ENCODE assay signal across 8 cellular contexts in genomic region chr11:118910309-118911112, GRCh38. TPM values are rescaled to one million over a fixed set of nuclear protein-coding genes. Genes with fewer than 3 reads are reported as not detected.
DNase-seq lines count a peak whose midpoint lies in the region; ATAC-seq, FAIRE-seq and TF ChIP-seq lines count a peak whose summit lies in the region.

No MANE protein-coding gene starts in this region.

- H3K27me3 ChIP-seq in endothelial cell of umbilical vein (ENCODE audit: control insufficient read depth in 2 of 2, insufficient read depth in 2 of 2, low read length in 2 of 2) (no peaks in the 10 kb centered on the region), thyroid gland (no peaks in the 10 kb centered on the region)

- peaks cover 64% of the 10 kb centered on the region for H3K4me1 Mint-ChIP-seq in activated CD4-positive, alpha-beta memory T cell treated with anti-CD3 and anti-CD28 coated beads, Interleukin-2, amount 10 ng/mL, durations not matched to agents 7 days and 5 days
- H3K4me1 Mint-ChIP-seq in mesothelial cell of epicardium: peaks cover 68% of the 10 kb centered on the region

- DNase-seq in HT1080 (ENCODE audit: low read depth): peak; percentile 76
- DNase-seq in activated CD4-positive, alpha-beta memory T cell treated with anti-CD3 and anti-CD28 coated beads, Interleukin-2, amount 10 ng/mL, durations not matched to agents 7 days and 5 days: no peak
- peak; percentile 44 for DNase-seq in endothelial cell of umbilical vein (ENCODE audit: low read depth, low spot score)
- peak; percentile 77 to 83 for DNase-seq in mesothelial cell of epicardium (ENCODE audit: low spot score in 2 of 2, unreplicated experiment in 2 of 2)
- DNase-seq in thyroid gland: peak; percentile 78 to 80
- no peak for DNase-seq in GM19240 (ENCODE audit: insufficient read length, low spot score)

- POLR2A ChIA-PET in activated CD4-positive, alpha-beta memory T cell treated with anti-CD3 and anti-CD28 coated beads, Interleukin-2, amount 10 ng/mL, durations not matched to agents 7 days and 5 days (lab: Charles Lee): interaction anchor here (0.7 to 2.2 kb wide), 4 partner anchors 38 to 184 kb away, joined by 3 to 6 read pairs (median 3); partner anchors contain the start of gene DDX6
- POLR2A ChIA-PET in endothelial cell of umbilical vein (lab: Charles Lee): interaction anchor here (0.6 to 6.3 kb wide), 4 partner anchors 15 to 254 kb away, joined by 3 to 52 read pairs (median 4); partner anchors contain the start of genes BCL9L and DDX6

- no peak for ATAC-seq in HG03135 (IDR thresholded peaks at IDR 0.05; ENCODE audit: unreplicated experiment)

- H3K9me3 Mint-ChIP-seq in activated CD4-positive, alpha-beta memory T cell treated with anti-CD3 and anti-CD28 coated beads, Interleukin-2, amount 10 ng/mL, durations not matched to agents 7 days and 5 days: no peaks in the 10 kb centered on the region
- no peaks in the 10 kb centered on the region for H3K9me3 Mint-ChIP-seq in mesothelial cell of epicardium

- H3K9me3 ChIP-seq in endothelial cell of umbilical vein (replicated peaks; ENCODE audit: control insufficient read depth, insufficient read depth, low read length): no peaks in the 10 kb centered on the region
- H3K9me3 ChIP-seq in thyroid gland: no peaks in the 10 kb centered on the region

- no peaks in the 10 kb centered on the region for H3K9me1 ChIP-seq in endothelial cell of umbilical vein (replicated peaks; ENCODE audit: control insufficient read depth, extremely low read depth, insufficient read depth, low read length)

- peaks cover 17% of the 10 kb centered on the region for H3K79me2 ChIP-seq in endothelial cell of umbilical vein (ENCODE audit: control insufficient read depth, insufficient read depth, low read length)

- peak overlapping the region; percentile 98 for H3K27ac ChIP-seq in 22Rv1
- H3K27ac ChIP-seq in endothelial cell of umbilical vein (ENCODE audit: insufficient read depth, low read depth, low read length): peak overlapping the region; percentile 97
- peak overlapping the region; percentile 97 to 99 (median 97) for H3K27ac ChIP-seq in thyroid gland

- H2AFZ ChIP-seq in endothelial cell of umbilical vein (ENCODE audit: low read depth, low read length): no peak overlapping the region

- peaks cover 23% of the 10 kb centered on the region for H3K36me3 Mint-ChIP-seq in activated CD4-positive, alpha-beta memory T cell treated with anti-CD3 and anti-CD28 coated beads, Interleukin-2, amount 10 ng/mL, durations not matched to agents 7 days and 5 days (ENCODE audit: low read depth)
- peaks cover 3% of the 10 kb centered on the region for H3K36me3 Mint-ChIP-seq in mesothelial cell of epicardium

- peak overlapping the region; percentile 78 for H3K9ac ChIP-seq in endothelial cell of umbilical vein (replicated peaks; ENCODE audit: extremely low read depth, insufficient read depth, low read length)

- peak overlapping the region; percentile 59 for H3K4me3 Mint-ChIP-seq in activated CD4-positive, alpha-beta memory T cell treated with anti-CD3 and anti-CD28 coated beads, Interleukin-2, amount 10 ng/mL, durations not matched to agents 7 days and 5 days
- peak overlapping the region; percentile 72 for H3K4me3 Mint-ChIP-seq in mesothelial cell of epicardium

- H3K36me3 ChIP-seq in endothelial cell of umbilical vein (ENCODE audit: control insufficient read depth in 2 of 2, extremely low read depth in 1 of 2, insufficient read depth in 2 of 2, low read length in 2 of 2) (peaks cover 0 to 12% of the 10 kb centered on the region in 2 experiments), thyroid gland (peaks cover 0 to 7% of the 10 kb centered on the region in 2 donors)

- no TSS peak for BruUV-seq in endothelial cell of umbilical vein (replicated peaks; lab: Mats Ljungman, UMichigan)

- peaks cover 54% of the 10 kb centered on the region for H3K4me1 ChIP-seq in endothelial cell of umbilical vein (ENCODE audit: control insufficient read depth, extremely low read depth, insufficient read depth, low read length)
- peaks cover 70 to 86% of the 10 kb centered on the region in 2 donors for H3K4me1 ChIP-seq in thyroid gland

- dilution Hi-C loops in endothelial cell of umbilical vein (cut with MboI; ENCODE audit: extremely low pct_ligation_motif_present, low sequenced_read_pairs): no loop called here

- TF ChIP-seq POLR2A in endothelial cell of umbilical vein (IDR thresholded peaks at IDR 0.05; ENCODE audit: low read depth, low read length) (no peak), thyroid gland (IDR thresholded peaks at IDR 0.05) (no peak)

- no peaks in the 10 kb centered on the region for H3K27me3 Mint-ChIP-seq in activated CD4-positive, alpha-beta memory T cell treated with anti-CD3 and anti-CD28 coated beads, Interleukin-2, amount 10 ng/mL, durations not matched to agents 7 days and 5 days
- H3K27me3 Mint-ChIP-seq in mesothelial cell of epicardium (ENCODE audit: low read depth): no peaks in the 10 kb centered on the region

- peak; percentile 43 for FAIRE-seq in endothelial cell of umbilical vein (lab: Jason Lieb, UNC)

- peak overlapping the region; percentile 15 for H3K4me2 ChIP-seq in endothelial cell of umbilical vein (ENCODE audit: insufficient read depth, low read length)

- peak overlapping the region in 1 of 3 experiments; percentile 12 for H3K4me3 ChIP-seq in endothelial cell of umbilical vein (replicated peaks in 1 of 3; ENCODE audit: insufficient read depth in 1 of 3, low read depth in 1 of 3, low read length in 3 of 3)
- H3K4me3 ChIP-seq in thyroid gland (replicated peaks in 1 of 3): peak overlapping the region in 1 of 3 donors; percentile 25

- WGBS in thyroid gland, 2 donors: 12 to 40% methylated on average over 5 to 26 of the region's 67 CpGs

- H3K27ac Mint-ChIP-seq in activated CD4-positive, alpha-beta memory T cell treated with anti-CD3 and anti-CD28 coated beads, Interleukin-2, amount 10 ng/mL, durations not matched to agents 7 days and 5 days: peak overlapping the region; percentile 64
- H3K27ac Mint-ChIP-seq in mesothelial cell of epicardium: peak overlapping the region; percentile 99

- intact Hi-C loops in endothelial cell of umbilical vein (cut with micrococcal nuclease) (loop anchor here (5.0 kb wide), 2 partner anchors 177 to 407 kb away; partner anchors contain the start of gene MCAM), thyroid gland (cut with DNase I) (no loop called here)

- no peaks in the 10 kb centered on the region for H4K20me1 ChIP-seq in endothelial cell of umbilical vein (replicated peaks; ENCODE audit: control insufficient read depth, extremely low read depth, insufficient read depth, low read length)

- no peak for TF ChIP-seq CTCF in 22Rv1 (IDR thresholded peaks at IDR 0.05)
- no peak for TF ChIP-seq CTCF in endothelial cell of umbilical vein (IDR thresholded peaks at IDR 0.05; ENCODE audit: extremely low read depth in 1 of 2, insufficient read depth in 1 of 2, low read depth in 1 of 2, low read length in 2 of 2)
- peak; percentile 19 for TF ChIP-seq CTCF in mesothelial cell of epicardium (IDR thresholded peaks at IDR 0.05; ENCODE audit: unreplicated experiment)
- no peak for TF ChIP-seq CTCF in thyroid gland (IDR thresholded peaks at IDR 0.05)

- CTCF ChIA-PET in activated CD4-positive, alpha-beta memory T cell treated with anti-CD3 and anti-CD28 coated beads, Interleukin-2, amount 10 ng/mL, durations not matched to agents 7 days and 5 days (lab: Charles Lee): interaction anchor here (1.0 to 9.8 kb wide), 3 partner anchors 16 to 221 kb away, joined by 3 to 270 read pairs (median 5); partner anchors contain the start of gene BCL9L
- CTCF ChIA-PET in endothelial cell of umbilical vein (lab: Charles Lee): interaction anchor here (1.6 to 10.0 kb wide), 3 partner anchors 16 to 120 kb away, joined by 4 to 330 read pairs (median 12); partner anchors contain the start of genes BCL9L, DDX6 and UPK2

RNA-seq across cellular contexts. Expression of gene BCL9L, which starts 15.2 kb away (rescaled TPM):
- 22.5 and 24.8 TPM in 2 replicates for total RNA-seq in HT1080 (2014; rRNA removed; shearing (Covaris generic))
- 34.0 and 41.3 TPM in 2 replicates for polyA plus RNA-seq in HT1080 (2015; cell fraction: cytosol; rRNA removed)
- polyA plus RNA-seq in HT1080 (2015; cell fraction: nucleus; rRNA removed): 53.0 and 60.5 TPM in 2 replicates
- 10 to 100 TPM; 56.8 to 62.5 TPM for total RNA-seq in activated CD4-positive, alpha-beta memory T cell treated with anti-CD3 and anti-CD28 coated beads, Interleukin-2, amount 10 ng/mL, durations not matched to agents 7 days and 5 days
- total RNA-seq in endothelial cell of umbilical vein: 44.7 and 48.8 TPM in 2 replicates
- 7.3 and 10.2 TPM in 2 replicates for polyA plus RNA-seq in endothelial cell of umbilical vein
- polyA plus RNA-seq in endothelial cell of umbilical vein (2011; cell fraction: cytosol; rRNA removed): 6.5 and 8.0 TPM in 2 replicates
- polyA plus RNA-seq in endothelial cell of umbilical vein (2011; cell fraction: nucleus; rRNA removed): 10.3 and 10.7 TPM in 2 replicates
- 34.2 and 37.1 TPM in 2 replicates for polyA plus RNA-seq in endothelial cell of umbilical vein (2012)
- polyA minus RNA-seq in endothelial cell of umbilical vein: 6.4 and 6.9 TPM in 2 replicates
- 24.1 TPM for polyA minus RNA-seq in endothelial cell of umbilical vein (2011; cell fraction: cytosol; rRNA and poly(A)+ RNA removed)
- polyA minus RNA-seq in endothelial cell of umbilical vein (2011; cell fraction: nucleus; rRNA and poly(A)+ RNA removed): 6.1 and 20.0 TPM in 2 replicates
- total RNA-seq in mesothelial cell of epicardium: 88.6 to 92.4 TPM (median 91.7 TPM) in 3 replicates
- 10 to 100 TPM; 13.2 to 26.2 (median 19.4) TPM for total RNA-seq in thyroid gland

RNA-seq across cellular contexts. Expression of gene CXCR5, which starts 26.8 kb away (rescaled TPM):
- total RNA-seq in HT1080 (2014; rRNA removed; shearing (Covaris generic)): not detected in 2 replicates
- not detected in 2 replicates for polyA plus RNA-seq in HT1080 (2015; cell fraction: cytosol; rRNA removed)
- not detected in 2 replicates for polyA plus RNA-seq in HT1080 (2015; cell fraction: nucleus; rRNA removed)
- under 1 TPM; 0.83 to 0.86 TPM for total RNA-seq in activated CD4-positive, alpha-beta memory T cell treated with anti-CD3 and anti-CD28 coated beads, Interleukin-2, amount 10 ng/mL, durations not matched to agents 7 days and 5 days
- total RNA-seq in endothelial cell of umbilical vein (not detected in 2 replicates), mesothelial cell of epicardium (not detected in 3 replicates), thyroid gland (not detected)
- polyA plus RNA-seq in endothelial cell of umbilical vein: not detected in 2 replicates
- polyA plus RNA-seq in endothelial cell of umbilical vein (2011; cell fraction: cytosol; rRNA removed): not detected in 2 replicates
- polyA plus RNA-seq in endothelial cell of umbilical vein (2011; cell fraction: nucleus; rRNA removed): not detected in 2 replicates
- polyA plus RNA-seq in endothelial cell of umbilical vein (2012): not detected in 2 replicates
- polyA minus RNA-seq in endothelial cell of umbilical vein: not detected in 2 replicates
- polyA minus RNA-seq in endothelial cell of umbilical vein (2011; cell fraction: cytosol; rRNA and poly(A)+ RNA removed): not detected
- not detected in 2 replicates for polyA minus RNA-seq in endothelial cell of umbilical vein (2011; cell fraction: nucleus; rRNA and poly(A)+ RNA removed)

RNA-seq across cellular contexts. Expression of gene UPK2, which starts 45.6 kb away (rescaled TPM):
- not detected in 2 replicates for total RNA-seq in HT1080 (2014; rRNA removed; shearing (Covaris generic))
- polyA plus RNA-seq in HT1080 (2015; cell fraction: cytosol; rRNA removed): not detected in 2 replicates
- not detected in 2 replicates for polyA plus RNA-seq in HT1080 (2015; cell fraction: nucleus; rRNA removed)
- total RNA-seq in activated CD4-positive, alpha-beta memory T cell treated with anti-CD3 and anti-CD28 coated beads, Interleukin-2, amount 10 ng/mL, durations not matched to agents 7 days and 5 days: not detected
- total RNA-seq in endothelial cell of umbilical vein: not detected in 2 replicates
- polyA plus RNA-seq in endothelial cell of umbilical vein: 0.11 and 0.13 TPM in 2 replicates
- polyA plus RNA-seq in endothelial cell of umbilical vein (2011; cell fraction: cytosol; rRNA removed): 0.07 TPM in 1 of 2 replicates, not detected in the other
- not detected in 2 replicates for polyA plus RNA-seq in endothelial cell of umbilical vein (2011; cell fraction: nucleus; rRNA removed)
- polyA plus RNA-seq in endothelial cell of umbilical vein (2012): not detected in 2 replicates
- polyA minus RNA-seq in endothelial cell of umbilical vein: not detected in 2 replicates
- polyA minus RNA-seq in endothelial cell of umbilical vein (2011; cell fraction: cytosol; rRNA and poly(A)+ RNA removed): not detected
- not detected in 2 replicates for polyA minus RNA-seq in endothelial cell of umbilical vein (2011; cell fraction: nucleus; rRNA and poly(A)+ RNA removed)
- total RNA-seq in mesothelial cell of epicardium: 2.2 to 3.0 TPM (median 2.7 TPM) in 3 replicates
- not detected for total RNA-seq in thyroid gland

Comparison
In these comparisons a context has a peak if more than half of its experiments do, and no peak if none do; other contexts are left out.
1. DNase-seq: peak in HT1080 (single experiment), endothelial cell of umbilical vein (single experiment), mesothelial cell of epicardium (2 of 2) and thyroid gland (2 of 2); none in activated CD4-positive, alpha-beta memory T cell treated with anti-CD3 and anti-CD28 coated beads, Interleukin-2, amount 10 ng/mL, durations not matched to agents 7 days and 5 days (single experiment) and GM19240 (single experiment).
2. Peak in every context shown above with its lines, with median percentiles within 50 percentile points of each other: H3K27ac ChIP-seq.